Comparison of ENCODE assay signal across 10 cellular contexts in the genomic region with DNA sequence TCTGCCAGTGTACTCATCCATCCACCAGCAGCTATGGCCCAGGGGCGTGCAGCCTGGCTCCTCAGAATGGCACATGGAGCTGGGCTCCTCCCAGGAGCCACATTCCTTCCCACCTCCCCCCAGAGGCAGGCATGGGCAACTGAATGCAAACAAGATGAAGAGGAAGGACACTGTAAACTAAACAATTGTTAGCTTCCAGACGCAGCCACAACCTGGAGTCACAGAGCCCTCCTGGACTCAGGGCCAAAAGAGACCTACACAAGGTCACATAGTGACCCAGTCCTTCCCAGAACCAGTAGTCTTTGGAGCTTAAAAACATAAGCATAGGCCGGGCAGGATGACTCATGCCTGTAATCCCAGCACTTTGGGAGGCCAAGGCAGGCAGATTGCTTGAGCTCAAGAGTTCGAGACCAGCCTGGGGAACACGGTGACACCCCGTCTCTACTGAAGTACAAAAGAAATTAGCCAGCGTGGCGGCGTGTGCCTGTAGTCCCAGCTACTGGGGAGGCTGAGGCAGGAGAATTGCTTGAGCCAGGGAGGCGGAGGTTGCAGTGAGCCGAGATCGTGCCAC. TPM values are rescaled to one million over a fixed set of nuclear protein-coding genes. Genes with fewer than 3 reads are reported as not detected.
DNase-seq lines count a peak whose midpoint lies in the region; ATAC-seq and TF ChIP-seq lines count a peak whose summit lies in the region.
"Had no signal": no experiment of that assay in that cellular context is flagged by ENCODE, and none has a peak within 500 bp of the region (broad histone marks: within the 10 kb centered on the region; RNA-seq: fewer than 3 reads in every experiment).

No MANE protein-coding gene starts in this region.

- peaks cover 7% of the 10 kb centered on the region for H3K4me1 Mint-ChIP-seq in GM23338
- H3K4me1 Mint-ChIP-seq in osteocyte (ENCODE audit: unreplicated experiment) = peaks cover 10% of the 10 kb centered on the region
- H3K4me1 Mint-ChIP-seq: activated CD4-positive, alpha-beta T cell treated with anti-CD3 and anti-CD28 coated beads, Interleukin-2, amount 10 ng/mL, durations not matched to agents 24 days and 14 days had no signal

- H3K9me3 Mint-ChIP-seq in GM23338 (peaks cover 2% of the 10 kb centered on the region; the same call in 1 of the 3 replicates), osteocyte (ENCODE audit: unreplicated experiment) (no peaks in the 10 kb centered on the region)
- H3K9me3 Mint-ChIP-seq: activated CD4-positive, alpha-beta T cell treated with anti-CD3 and anti-CD28 coated beads, Interleukin-2, amount 10 ng/mL, durations not matched to agents 24 days and 14 days had no signal

- H3K36me3 ChIP-seq in GM23338 (ENCODE audit: insufficient read depth) (no peaks in the 10 kb centered on the region), Panc1 (ENCODE audit: control insufficient read depth, insufficient read depth, low read length) (no peaks in the 10 kb centered on the region)

- intact Hi-C loops in Panc1 (cut with micrococcal nuclease; ENCODE audit: unreplicated experiment) = no loop called here

- H4K20me1 ChIP-seq in GM23338 (replicated peaks; ENCODE audit: insufficient read depth) = no peaks in the 10 kb centered on the region

- H3K36me3 Mint-ChIP-seq in GM23338 (ENCODE audit: low read depth) (no peaks in the 10 kb centered on the region), osteocyte (ENCODE audit: unreplicated experiment) (no peaks in the 10 kb centered on the region)

- no peaks in the 10 kb centered on the region for H3K9me2 ChIP-seq in GM23338 (ENCODE audit: insufficient read depth)

- H3K4me1 ChIP-seq in GM23338 (ENCODE audit: insufficient read depth) = no peaks in the 10 kb centered on the region; the same call in 1 of the 2 replicates
- no peaks in the 10 kb centered on the region for H3K4me1 ChIP-seq in Panc1 (ENCODE audit: control insufficient read depth, insufficient read depth, low read length)

- H2AFZ ChIP-seq in GM23338 = peak overlapping the region; percentile 94

- H3K9me3 ChIP-seq in Panc1 (ENCODE audit: control insufficient read depth, insufficient read depth, low read depth, low read length) = no peaks in the 10 kb centered on the region

- H3K27me3 Mint-ChIP-seq in GM23338 (ENCODE audit: insufficient read depth, low read depth, poor library complexity) (no peaks in the 10 kb centered on the region), osteocyte (ENCODE audit: unreplicated experiment) (peaks cover 13% of the 10 kb centered on the region)

- H3K4me2 ChIP-seq in GM23338 = peak overlapping the region; percentile 21; the same call in 1 of the 2 replicates

- H3K4me3 ChIP-seq in GM23338 (no peak overlapping the region), Panc1 (ENCODE audit: low read depth in 2 of 2, low read length in 2 of 2) (no peak overlapping the region)

- POLR2A ChIA-PET in Panc1 (lab: Charles Lee) = no interaction called here

- CTCF ChIA-PET in Panc1 (lab: Charles Lee) = interaction anchor here (0.6 kb wide), 2 partner anchors 57 to 376 kb away, joined by 3 to 6 read pairs; no protein-coding TSS in a partner anchor

- TF ChIP-seq CTCF in GM23338 (conservative IDR thresholded peaks at IDR 0.05; ENCODE audit: low read depth in 2 of 2) = peak; percentile 23 to 38; a peak in 2 of 4 replicates
- no peak for TF ChIP-seq CTCF in Panc1 (IDR thresholded peaks at IDR 0.05)
- TF ChIP-seq CTCF in osteocyte (IDR thresholded peaks at IDR 0.05) = peak; percentile 44

- H3K4me3 Mint-ChIP-seq in GM23338 = no peak overlapping the region
- no peak overlapping the region for H3K4me3 Mint-ChIP-seq in osteocyte (ENCODE audit: unreplicated experiment)
- H3K4me3 Mint-ChIP-seq: activated CD4-positive, alpha-beta T cell treated with anti-CD3 and anti-CD28 coated beads, Interleukin-2, amount 10 ng/mL, durations not matched to agents 24 days and 14 days had no signal

- H3K27ac ChIP-seq in GM23338 (ENCODE audit: low read depth) (no peak overlapping the region), Panc1 (ENCODE audit: low read length) (no peak overlapping the region)

- ATAC-seq in GM23338 = peak; percentile 98
- ATAC-seq in Panc1 = peak; percentile 84
- peak; percentile 36 for ATAC-seq in esophagus mucosa
- ATAC-seq in GM21528 (IDR thresholded peaks at IDR 0.05; ENCODE audit: low FRiP score, unreplicated experiment) = no peak
- ATAC-seq: left lobe of liver had no signal

- H3F3A ChIP-seq in GM23338 (replicated peaks; ENCODE audit: low read depth) = no peaks in the 10 kb centered on the region

- H3K27ac Mint-ChIP-seq in GM23338 (peak overlapping the region; percentile 93), osteocyte (ENCODE audit: unreplicated experiment) (peak overlapping the region; percentile 47)
- H3K27ac Mint-ChIP-seq: activated CD4-positive, alpha-beta T cell treated with anti-CD3 and anti-CD28 coated beads, Interleukin-2, amount 10 ng/mL, durations not matched to agents 24 days and 14 days had no signal

- DNase-seq in GM23338 (ENCODE audit: low spot score) = peak; percentile 85
- DNase-seq in Panc1 (ENCODE audit: low read depth, low spot score) = no peak
- DNase-seq in osteocyte (ENCODE audit: extremely low spot score, unreplicated experiment) = no peak
- DNase-seq in medulla oblongata (ENCODE audit: extremely low spot score) = no peak
- no peak for DNase-seq in NCI-H345 treated with DMSO at 0.1 percent for 48 hours (lab: John Stamatoyannopoulos, UW; ENCODE audit: unreplicated experiment)
- DNase-seq in COR-L47 (lab: John Stamatoyannopoulos, UW) = no peak
- DNase-seq: activated CD4-positive, alpha-beta T cell treated with anti-CD3 and anti-CD28 coated beads, Interleukin-2, amount 10 ng/mL, durations not matched to agents 24 days and 14 days had no signal

- no TSS peak for BruUV-seq in Panc1 (replicated peaks; lab: Mats Ljungman, UMichigan)

- no peaks in the 10 kb centered on the region for H3K79me2 ChIP-seq in GM23338 (replicated peaks; ENCODE audit: insufficient read depth)

- in situ Hi-C loops in Panc1 (cut with HindIII; ENCODE audit: low pct_unique_long_range_greater_than_20kb, low sequenced_read_pairs) = no loop called here

- H3K27me3 ChIP-seq in GM23338 (ENCODE audit: insufficient read depth) (no peaks in the 10 kb centered on the region), Panc1 (ENCODE audit: control insufficient read depth, insufficient read depth, low read length) (no peaks in the 10 kb centered on the region)

TF ChIP-seq in GM23338, 12 proteins besides CTCF, POLR2A, EP300 and RAD21 (continues in another document):
- no peak for TF ChIP-seq NANOG (IDR thresholded peaks at IDR 0.05; ENCODE audit: borderline replicate concordance)
- no peak for TF ChIP-seq STAT1 (IDR thresholded peaks at IDR 0.05; ENCODE audit: unreplicated experiment)
- TF ChIP-seq EZH2phosphoT487 (IDR thresholded peaks at IDR 0.05; ENCODE audit: unreplicated experiment) = no peak
- TF ChIP-seq POLR2AphosphoS5 (IDR thresholded peaks at IDR 0.05; ENCODE audit: low read depth) = no peak
- no peak for TF ChIP-seq CREB1 (CRISPR knock-in tag; IDR thresholded peaks at IDR 0.05; ENCODE audit: low read depth)
- no peak for TF ChIP-seq ZNF331 (CRISPR knock-in tag; IDR thresholded peaks at IDR 0.05; ENCODE audit: low read depth)
- TF ChIP-seq, protein P1, sequence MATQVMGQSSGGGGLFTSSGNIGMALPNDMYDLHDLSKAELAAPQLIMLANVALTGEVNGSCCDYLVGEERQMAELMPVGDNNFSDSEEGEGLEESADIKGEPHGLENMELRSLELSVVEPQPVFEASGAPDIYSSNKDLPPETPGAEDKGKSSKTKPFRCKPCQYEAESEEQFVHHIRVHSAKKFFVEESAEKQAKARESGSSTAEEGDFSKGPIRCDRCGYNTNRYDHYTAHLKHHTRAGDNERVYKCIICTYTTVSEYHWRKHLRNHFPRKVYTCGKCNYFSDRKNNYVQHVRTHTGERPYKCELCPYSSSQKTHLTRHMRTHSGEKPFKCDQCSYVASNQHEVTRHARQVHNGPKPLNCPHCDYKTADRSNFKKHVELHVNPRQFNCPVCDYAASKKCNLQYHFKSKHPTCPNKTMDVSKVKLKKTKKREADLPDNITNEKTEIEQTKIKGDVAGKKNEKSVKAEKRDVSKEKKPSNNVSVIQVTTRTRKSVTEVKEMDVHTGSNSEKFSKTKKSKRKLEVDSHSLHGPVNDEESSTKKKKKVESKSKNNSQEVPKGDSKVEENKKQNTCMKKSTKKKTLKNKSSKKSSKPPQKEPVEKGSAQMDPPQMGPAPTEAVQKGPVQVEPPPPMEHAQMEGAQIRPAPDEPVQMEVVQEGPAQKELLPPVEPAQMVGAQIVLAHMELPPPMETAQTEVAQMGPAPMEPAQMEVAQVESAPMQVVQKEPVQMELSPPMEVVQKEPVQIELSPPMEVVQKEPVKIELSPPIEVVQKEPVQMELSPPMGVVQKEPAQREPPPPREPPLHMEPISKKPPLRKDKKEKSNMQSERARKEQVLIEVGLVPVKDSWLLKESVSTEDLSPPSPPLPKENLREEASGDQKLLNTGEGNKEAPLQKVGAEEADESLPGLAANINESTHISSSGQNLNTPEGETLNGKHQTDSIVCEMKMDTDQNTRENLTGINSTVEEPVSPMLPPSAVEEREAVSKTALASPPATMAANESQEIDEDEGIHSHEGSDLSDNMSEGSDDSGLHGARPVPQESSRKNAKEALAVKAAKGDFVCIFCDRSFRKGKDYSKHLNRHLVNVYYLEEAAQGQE (IDR thresholded peaks at IDR 0.05; ENCODE audit: unreplicated experiment) = no peak
- TF ChIP-seq, protein P2, sequence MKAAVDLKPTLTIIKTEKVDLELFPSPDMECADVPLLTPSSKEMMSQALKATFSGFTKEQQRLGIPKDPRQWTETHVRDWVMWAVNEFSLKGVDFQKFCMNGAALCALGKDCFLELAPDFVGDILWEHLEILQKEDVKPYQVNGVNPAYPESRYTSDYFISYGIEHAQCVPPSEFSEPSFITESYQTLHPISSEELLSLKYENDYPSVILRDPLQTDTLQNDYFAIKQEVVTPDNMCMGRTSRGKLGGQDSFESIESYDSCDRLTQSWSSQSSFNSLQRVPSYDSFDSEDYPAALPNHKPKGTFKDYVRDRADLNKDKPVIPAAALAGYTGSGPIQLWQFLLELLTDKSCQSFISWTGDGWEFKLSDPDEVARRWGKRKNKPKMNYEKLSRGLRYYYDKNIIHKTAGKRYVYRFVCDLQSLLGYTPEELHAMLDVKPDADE (IDR thresholded peaks at IDR 0.05) = no peak
- TF ChIP-seq EZH2 (IDR thresholded peaks at IDR 0.05; ENCODE audit: low read depth, unreplicated experiment) = no peak
- no peak for TF ChIP-seq JUNB (IDR thresholded peaks at IDR 0.05; ENCODE audit: unreplicated experiment)

RNA-seq across cellular contexts. Expression of a gene that starts 30.7 kb away (rescaled TPM):
- 1.4 and 3.2 TPM in 2 replicates for total RNA-seq in GM23338 (2014; rRNA removed; shearing (Covaris generic))
- polyA plus RNA-seq in GM23338 (2016; fragmentation: Nextera tagmentation; extraction: Ambion mirVana) = 2.0 and 3.9 TPM in 2 replicates
- 0.18 TPM for total RNA-seq in Panc1 (2021; ENCODE audit: unreplicated experiment)
- polyA plus RNA-seq in Panc1 (2012; ENCODE audit: insufficient read length) = not detected
- total RNA-seq in esophagus mucosa = 10.4 TPM
- not detected in 2 replicates for total RNA-seq in osteocyte
